ENCODE assay signal across 8 cellular contexts in the genomic region with DNA sequence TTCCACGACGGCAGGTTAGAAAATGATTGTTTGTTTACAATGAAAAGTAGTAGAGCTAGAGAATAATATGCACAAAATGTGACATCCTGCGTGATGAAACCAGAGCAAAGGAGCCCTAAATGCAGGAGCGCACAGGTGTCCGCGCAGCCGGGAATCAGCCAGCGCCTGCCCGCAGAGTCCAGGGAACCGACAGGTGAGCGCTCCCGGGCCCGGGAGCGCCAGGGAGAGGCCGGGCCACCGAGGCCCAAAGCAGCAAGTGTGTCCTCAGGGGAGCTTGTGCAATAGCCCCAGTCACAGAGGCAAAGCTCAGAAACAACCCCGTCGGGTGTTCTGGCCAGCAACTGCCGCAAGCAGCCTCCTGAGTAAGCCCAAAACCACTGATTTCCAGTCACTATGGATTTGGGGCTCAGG. TPM values are rescaled to one million over a fixed set of nuclear protein-coding genes. Genes with fewer than 3 reads are reported as not detected.
DNase-seq lines count a peak whose midpoint lies in the region; ATAC-seq and TF ChIP-seq lines count a peak whose summit lies in the region.

No MANE protein-coding gene starts in this region.

- peak overlapping the region; percentile 92 for H3K4me3 Mint-ChIP-seq in activated naive CD4-positive, alpha-beta T cell treated with anti-CD3 and anti-CD28 coated beads for 36 hours
- peak overlapping the region; percentile 99 for H3K4me3 Mint-ChIP-seq in activated naive CD8-positive, alpha-beta T cell treated with anti-CD3 and anti-CD28 coated beads, Interleukin-2, amount 10 ng/mL, durations not matched to agents 7 days and 5 days

- H3K4me1 ChIP-seq in transverse colon = peaks cover 14 to 36% (median 27%) of the 10 kb centered on the region in 4 donors

- TF ChIP-seq POLR2A in transverse colon (IDR thresholded peaks at IDR 0.05) = no peak

- no peak for DNase-seq in activated naive CD4-positive, alpha-beta T cell treated with anti-CD3 and anti-CD28 coated beads for 36 hours
- no peak for DNase-seq in activated naive CD4-positive, alpha-beta T cell treated with anti-CD3 and anti-CD28 coated beads, Interleukin-2, amount 50 U/mL, for 16 hours
- DNase-seq in activated naive CD8-positive, alpha-beta T cell treated with anti-CD3 and anti-CD28 coated beads, Interleukin-2, amount 10 ng/mL, durations not matched to agents 7 days and 5 days = no peak
- DNase-seq in left lobe of liver (ENCODE audit: low spot score) = peak; percentile 78
- peak; percentile 27 for DNase-seq in transverse colon
- DNase-seq in NK-92 treated with Interleukin-12 subunit alpha and Interleukin-12 subunit beta, amount 100 ng/mL, for 24 hours (lab: John Stamatoyannopoulos, UW) = no peak
- DNase-seq in SW480 (ENCODE audit: low spot score) = no peak

- peak overlapping the region; percentile 91 to 96 (median 94) for H3K27ac ChIP-seq in transverse colon

- no peaks in the 10 kb centered on the region for H3K9me3 Mint-ChIP-seq in activated naive CD4-positive, alpha-beta T cell treated with anti-CD3 and anti-CD28 coated beads for 36 hours
- H3K9me3 Mint-ChIP-seq in activated naive CD8-positive, alpha-beta T cell treated with anti-CD3 and anti-CD28 coated beads, Interleukin-2, amount 10 ng/mL, durations not matched to agents 7 days and 5 days = no peaks in the 10 kb centered on the region

- peaks cover 6% of the 10 kb centered on the region for H3K36me3 Mint-ChIP-seq in activated naive CD4-positive, alpha-beta T cell treated with anti-CD3 and anti-CD28 coated beads for 36 hours (ENCODE audit: low read depth)
- no peaks in the 10 kb centered on the region for H3K36me3 Mint-ChIP-seq in activated naive CD8-positive, alpha-beta T cell treated with anti-CD3 and anti-CD28 coated beads, Interleukin-2, amount 10 ng/mL, durations not matched to agents 7 days and 5 days

- in situ Hi-C loops in transverse colon (cut with MboI; ENCODE audit: low pct_ligation_motif_present in 1 of 4, low pct_unique_long_range_greater_than_20kb in 1 of 4, low sequenced_read_pairs in 3 of 4) = loop anchor here in 2 of 4 donors (10.0 to 25.0 kb wide), 2 partner anchors 63 to 111 kb away; a partner anchor contains a TSS

- 20 to 24% methylated on average over 13 to 19 of the region's 19 CpGs for WGBS in transverse colon (ENCODE audit: low coverage in 1 of 2), 2 donors

- no peaks in the 10 kb centered on the region for H3K36me3 ChIP-seq in transverse colon

- no peak for TF ChIP-seq CTCF in transverse colon (IDR thresholded peaks at IDR 0.05)

- TF ChIP-seq EP300 in transverse colon (IDR thresholded peaks at IDR 0.05; ENCODE audit: low read depth) = no peak

- peaks cover 11% of the 10 kb centered on the region for H3K4me1 Mint-ChIP-seq in activated naive CD4-positive, alpha-beta T cell treated with anti-CD3 and anti-CD28 coated beads for 36 hours (ENCODE audit: low read depth)
- peaks cover 17% of the 10 kb centered on the region for H3K4me1 Mint-ChIP-seq in activated naive CD8-positive, alpha-beta T cell treated with anti-CD3 and anti-CD28 coated beads, Interleukin-2, amount 10 ng/mL, durations not matched to agents 7 days and 5 days

- peak overlapping the region; percentile 64 to 87 (median 85) for H3K4me3 ChIP-seq in transverse colon

- intact Hi-C loops in activated naive CD4-positive, alpha-beta T cell treated with anti-CD3 and anti-CD28 coated beads for 36 hours (cut with micrococcal nuclease) = loop anchor here (2.0 kb wide), 1 partner anchor 67 kb away; a partner anchor contains a TSS
- intact Hi-C loops in transverse colon (cut with DNase I; ENCODE audit: low total_unique reads) = loop anchor here (10.0 kb wide), 1 partner anchor 63 kb away; a partner anchor contains a TSS

- H3K27ac Mint-ChIP-seq in activated naive CD4-positive, alpha-beta T cell treated with anti-CD3 and anti-CD28 coated beads for 36 hours = peak overlapping the region; percentile 15
- peak overlapping the region; percentile 80 for H3K27ac Mint-ChIP-seq in activated naive CD8-positive, alpha-beta T cell treated with anti-CD3 and anti-CD28 coated beads, Interleukin-2, amount 10 ng/mL, durations not matched to agents 7 days and 5 days

- no peaks in the 10 kb centered on the region for H3K9me3 ChIP-seq in transverse colon

- CTCF ChIA-PET in activated naive CD4-positive, alpha-beta T cell treated with anti-CD3 and anti-CD28 coated beads for 36 hours (lab: Charles Lee) = interaction anchor here (3.7 to 4.9 kb wide), 2 partner anchors 9 to 30 kb away, joined by 22 to 23 read pairs; no protein-coding TSS in a partner anchor

- POLR2A ChIA-PET in activated naive CD8-positive, alpha-beta T cell treated with anti-CD3 and anti-CD28 coated beads, Interleukin-2, amount 10 ng/mL, durations not matched to agents 7 days and 5 days (lab: Charles Lee) = interaction anchor here (0.8 to 3.9 kb wide), 10 partner anchors 9 to 158 kb away, joined by 3 to 50 read pairs (median 6); a partner anchor contains a TSS

- no peak for ATAC-seq in activated naive CD8-positive, alpha-beta T cell treated with anti-CD3 and anti-CD28 coated beads, Interleukin-2, amount 10 ng/mL, durations not matched to agents 7 days and 5 days (ENCODE audit: low read depth)
- ATAC-seq in left lobe of liver (peak; percentile 46), GM18861 (IDR thresholded peaks at IDR 0.05; ENCODE audit: unreplicated experiment) (no peak)

- H3K27me3 ChIP-seq in transverse colon = no peaks in the 10 kb centered on the region

- H3K27me3 Mint-ChIP-seq in activated naive CD4-positive, alpha-beta T cell treated with anti-CD3 and anti-CD28 coated beads for 36 hours (ENCODE audit: low read depth) = no peaks in the 10 kb centered on the region
- H3K27me3 Mint-ChIP-seq in activated naive CD8-positive, alpha-beta T cell treated with anti-CD3 and anti-CD28 coated beads, Interleukin-2, amount 10 ng/mL, durations not matched to agents 7 days and 5 days = no peaks in the 10 kb centered on the region

RNA-seq across cellular contexts. Expression of a gene that starts 0.8 kb away (rescaled TPM):
- 10 to 100 TPM; 19.7 to 23.1 TPM for total RNA-seq in activated naive CD4-positive, alpha-beta T cell treated with anti-CD3 and anti-CD28 coated beads for 36 hours
- 10 to 100 TPM; 18.6 to 19.4 TPM for total RNA-seq in activated naive CD8-positive, alpha-beta T cell treated with anti-CD3 and anti-CD28 coated beads, Interleukin-2, amount 10 ng/mL, durations not matched to agents 7 days and 5 days
- total RNA-seq in left lobe of liver (43.1 TPM), transverse colon (100 to 1,000 TPM in 2 of 4 donors, 10 to 100 TPM in 2; 28.5 to 166 (median 124) TPM)

RNA-seq across cellular contexts. Expression of a gene that starts 10.4 kb away (rescaled TPM):
- 10 to 100 TPM; 48.1 to 49.7 TPM for total RNA-seq in activated naive CD4-positive, alpha-beta T cell treated with anti-CD3 and anti-CD28 coated beads for 36 hours
- total RNA-seq in activated naive CD8-positive, alpha-beta T cell treated with anti-CD3 and anti-CD28 coated beads, Interleukin-2, amount 10 ng/mL, durations not matched to agents 7 days and 5 days = 10 to 100 TPM; 67.0 to 82.5 TPM
- total RNA-seq in left lobe of liver (32.5 TPM), transverse colon (100 to 1,000 TPM in 1 of 4 donors, 10 to 100 TPM in 3; 23.1 to 110 (median 84.4) TPM)

RNA-seq across cellular contexts. Expression of a gene that starts 23.1 kb away (rescaled TPM):
- 10 to 100 TPM; 73.8 to 75.1 TPM for total RNA-seq in activated naive CD4-positive, alpha-beta T cell treated with anti-CD3 and anti-CD28 coated beads for 36 hours
- 10 to 100 TPM; 64.0 to 64.5 TPM for total RNA-seq in activated naive CD8-positive, alpha-beta T cell treated with anti-CD3 and anti-CD28 coated beads, Interleukin-2, amount 10 ng/mL, durations not matched to agents 7 days and 5 days
- total RNA-seq in left lobe of liver = 32.9 TPM
- total RNA-seq in transverse colon = 10 to 100 TPM; 36.7 to 40.6 (median 38.9) TPM

RNA-seq across cellular contexts. Expression of a gene that starts 23.9 kb away (rescaled TPM):
- total RNA-seq in activated naive CD4-positive, alpha-beta T cell treated with anti-CD3 and anti-CD28 coated beads for 36 hours = 10 to 100 TPM; 31.5 to 34.5 TPM
- 10 to 100 TPM; 35.4 to 37.2 TPM for total RNA-seq in activated naive CD8-positive, alpha-beta T cell treated with anti-CD3 and anti-CD28 coated beads, Interleukin-2, amount 10 ng/mL, durations not matched to agents 7 days and 5 days
- 170 TPM for total RNA-seq in left lobe of liver
- 10 to 100 TPM; 59.8 to 83.4 (median 60.7) TPM for total RNA-seq in transverse colon

RNA-seq across cellular contexts. Expression of a gene that starts 58.1 kb away (rescaled TPM):
- total RNA-seq in activated naive CD4-positive, alpha-beta T cell treated with anti-CD3 and anti-CD28 coated beads for 36 hours = 10 to 100 TPM; 21.8 to 22.6 TPM
- 10 to 100 TPM; 27.0 to 27.7 TPM for total RNA-seq in activated naive CD8-positive, alpha-beta T cell treated with anti-CD3 and anti-CD28 coated beads, Interleukin-2, amount 10 ng/mL, durations not matched to agents 7 days and 5 days
- total RNA-seq in left lobe of liver (35.2 TPM), transverse colon (10 to 100 TPM in 3 of 4 donors, 1 to 10 TPM in 1; 9.6 to 39.3 (median 33.2) TPM)

Comparison
In these comparisons a context has a peak if more than half of its experiments do, and no peak if none do; other contexts are left out.
1. DNase-seq: peak in left lobe of liver (single experiment) and transverse colon (single experiment); none in activated naive CD4-positive, alpha-beta T cell treated with anti-CD3 and anti-CD28 coated beads for 36 hours (single experiment), activated naive CD4-positive, alpha-beta T cell treated with anti-CD3 and anti-CD28 coated beads, Interleukin-2, amount 50 U/mL, for 16 hours (single experiment), activated naive CD8-positive, alpha-beta T cell treated with anti-CD3 and anti-CD28 coated beads, Interleukin-2, amount 10 ng/mL, durations not matched to agents 7 days and 5 days (single experiment), NK-92 treated with Interleukin-12 subunit alpha and Interleukin-12 subunit beta, amount 100 ng/mL, for 24 hours (single experiment) and SW480 (single experiment).